In genomic region chr12:117025481-117026151, GRCh38 we compare ENCODE assay signal across 8 cellular contexts.
DNase-seq lines count a peak whose midpoint lies in the region; ATAC-seq, FAIRE-seq and TF ChIP-seq lines count a peak whose summit lies in the region.

No MANE protein-coding gene starts in this region.

- CTCF ChIA-PET in RWPE1 (lab: Yijun Ruan, JAX), result interaction anchor here (0.5 to 2.8 kb wide), 7 partner anchors 8 to 1962 kb away, joined by 3 to 12 read pairs (median 3); no protein-coding TSS in a partner anchor

- H3K27ac Mint-ChIP-seq in activated naive CD8-positive, alpha-beta T cell, result peak overlapping the region; percentile 28

- H3K27me3 ChIP-seq in pancreas, result no peaks in the 10 kb centered on the region

- no peaks in the 10 kb centered on the region for H3K27me3 Mint-ChIP-seq in activated naive CD8-positive, alpha-beta T cell

- peak; percentile 84 for DNase-seq in AG08395 (ENCODE audit: low spot score)
- DNase-seq in RWPE1 (ENCODE audit: low spot score), result peak; percentile 70
- peak; percentile 69 for DNase-seq in glomerular visceral epithelial cell (ENCODE audit: extremely low spot score)
- DNase-seq in pancreas, result peak; percentile 79 to 92 (median 86)

- intact Hi-C loops in pancreas (cut with DNase I), result loop anchor here (2.0 to 10.0 kb wide), 3 partner anchors 89 to 97 kb away; no protein-coding TSS in a partner anchor

- no peak overlapping the region for H3K4me3 ChIP-seq in pancreas

- H3K36me3 ChIP-seq in pancreas, result peaks cover 7 to 24% (median 23%) of the 10 kb centered on the region in 3 donors

- H3K4me1 ChIP-seq in pancreas, result peaks cover 10 to 22% (median 19%) of the 10 kb centered on the region in 3 donors

- H3K9me3 ChIP-seq in pancreas, result no peaks in the 10 kb centered on the region

- H3K36me3 Mint-ChIP-seq in activated naive CD8-positive, alpha-beta T cell, result no peaks in the 10 kb centered on the region

- no peak overlapping the region for H3K4me3 Mint-ChIP-seq in activated naive CD8-positive, alpha-beta T cell

- no peaks in the 10 kb centered on the region for H3K4me1 Mint-ChIP-seq in activated naive CD8-positive, alpha-beta T cell (ENCODE audit: low read depth)

- peak; percentile 67 for ATAC-seq in GM18867 (IDR thresholded peaks at IDR 0.05; ENCODE audit: unreplicated experiment)
- ATAC-seq in pancreas, result peak; percentile 91 to 93 (median 92)
- no peak for ATAC-seq in GM18858 (IDR thresholded peaks at IDR 0.05; ENCODE audit: unreplicated experiment)

- no peak for FAIRE-seq in pancreas (lab: Jason Lieb, UNC)

- no peaks in the 10 kb centered on the region for H3K9me3 Mint-ChIP-seq in activated naive CD8-positive, alpha-beta T cell (ENCODE audit: low read depth)

- POLR2A ChIA-PET in RWPE1 (lab: Yijun Ruan, JAX; ENCODE audit: low non-redundant PET), result no interaction called here

- 12% methylated on average over 14 of the region's 14 CpGs for WGBS in pancreas, 2 donors

- peak overlapping the region; percentile 42; the same call in 1 of the 2 replicates for H3K27ac ChIP-seq in RWPE1
- peak overlapping the region in 3 of 4 donors; percentile 28 to 65 (median 56) for H3K27ac ChIP-seq in pancreas

- peak; percentile 93 for TF ChIP-seq CTCF in LNCAP (IDR thresholded peaks at IDR 0.05)
- TF ChIP-seq CTCF in RWPE1 (conservative IDR thresholded peaks at IDR 0.05; ENCODE audit: low read depth), result peak; percentile 85
- peak; percentile 88 to 95 (median 91) for TF ChIP-seq CTCF in pancreas (IDR thresholded peaks at IDR 0.05)
